23 cellular contexts compared by ENCODE assay signal in genomic region chr2:28343971-28344715, GRCh38. TPM values are rescaled to one million over a fixed set of nuclear protein-coding genes. Genes with fewer than 3 reads are reported as not detected.
DNase-seq lines count a peak whose midpoint lies in the region; ATAC-seq and TF ChIP-seq lines count a peak whose summit lies in the region.
"Had no signal": no experiment of that assay in that cellular context is flagged by ENCODE, and none has a peak within 500 bp of the region (broad histone marks: within the 10 kb centered on the region; RNA-seq: fewer than 3 reads in every experiment).

No MANE protein-coding gene starts in this region.

- no peak overlapping the region for H3K4me3 Mint-ChIP-seq in mesothelial cell of epicardium
- no peak overlapping the region for H3K4me3 Mint-ChIP-seq in natural killer cell treated with Interleukin-12 subunit alpha and Interleukin-12 subunit beta and Interleukin-15 and Interleukin-18, amount 100 ng/mL, for 72 hours
- H3K4me3 Mint-ChIP-seq: activated naive CD4-positive, alpha-beta T cell treated with anti-CD3 and anti-CD28 coated beads, Interleukin-2, amount 10 ng/mL, durations not matched to agents 7 days and 5 days; CD14-positive monocyte; central memory CD8-positive, alpha-beta T cell; natural killer cell; T-helper 2 cell treated with Interferon-gamma antibody and Interleukin-4, amounts not matched to agents 5 μg/mL and 100 μg/mL, for 36 hours had no signal

- H2AFZ ChIP-seq in IMR-90 (replicated peaks; ENCODE audit: low read length, poor library complexity) = no peak overlapping the region
- no peak overlapping the region for H2AFZ ChIP-seq in smooth muscle cell (ENCODE audit: low read depth)

- in situ Hi-C loops in IMR-90 (cut with MboI; ENCODE audit: low sequenced_read_pairs) = no loop called here

- H3K27ac ChIP-seq in IMR-90 (ENCODE audit: insufficient read depth, low read length) (no peak overlapping the region), coronary artery (peak overlapping the region; percentile 84 to 92), smooth muscle cell (ENCODE audit: low read depth) (peak overlapping the region; percentile 88)

- no peak overlapping the region; the same call in 1 of the 2 replicates for H4K5ac ChIP-seq in IMR-90 (ENCODE audit: low read depth, low read length)

- TF ChIP-seq CTCF in IMR-90 (conservative IDR thresholded peaks at IDR 0.05; ENCODE audit: low read depth, low read length) (no peak), coronary artery (IDR thresholded peaks at IDR 0.05) (no peak), mesothelial cell of epicardium (IDR thresholded peaks at IDR 0.05; ENCODE audit: unreplicated experiment) (no peak), smooth muscle cell (IDR thresholded peaks at IDR 0.05; ENCODE audit: borderline replicate concordance, insufficient read depth, poor library complexity, severe bottlenecking) (no peak)

- no peak overlapping the region for H3K4me3 ChIP-seq in IMR-90 (ENCODE audit: insufficient read depth, low read depth, low read length)
- H3K4me3 ChIP-seq in coronary artery = no peak overlapping the region
- no peak overlapping the region for H3K4me3 ChIP-seq in smooth muscle cell
- H3K4me3 ChIP-seq: heart left ventricle, testis had no signal

- no peak overlapping the region for H2AK9ac ChIP-seq in IMR-90 (replicated peaks; ENCODE audit: low read depth, low read length, poor library complexity)

- H4K20me1 ChIP-seq in IMR-90 (ENCODE audit: insufficient read depth, low read length) = no peaks in the 10 kb centered on the region
- no peaks in the 10 kb centered on the region for H4K20me1 ChIP-seq in smooth muscle cell (ENCODE audit: low read depth)

- no peak overlapping the region for H3K23ac ChIP-seq in IMR-90 (ENCODE audit: low read depth, low read length)

- CTCF ChIA-PET in IMR-90 (lab: Yijun Ruan, JAX) = no interaction called here

- WGBS in IMR-90 (ENCODE audit: extremely low coverage in 2 of 2, insufficient read length in 1 of 2), 2 experiments = 98% methylated on average over 9 of the region's 20 CpGs; no CpG with 5 or more reads in 1 of the 2 experiments
- 86% methylated on average over 20 of the region's 20 CpGs for WGBS in smooth muscle cell (ENCODE audit: low lambda C conversion rate)

- TF ChIP-seq POLR2A in IMR-90 (IDR thresholded peaks at IDR 0.05; ENCODE audit: low read depth, low read length) = no peak

- H3K9ac ChIP-seq in IMR-90 (ENCODE audit: low read depth, low read length) (no peak overlapping the region), smooth muscle cell (ENCODE audit: low read depth) (no peak overlapping the region)

- H3K9me3 ChIP-seq in IMR-90 (ENCODE audit: control insufficient read depth, insufficient read depth, low read length) (no peaks in the 10 kb centered on the region), smooth muscle cell (replicated peaks; ENCODE audit: low read depth) (no peaks in the 10 kb centered on the region)
- H3K9me3 ChIP-seq: heart left ventricle, testis had no signal

- H3K79me2 ChIP-seq in smooth muscle cell (ENCODE audit: low read depth) = no peaks in the 10 kb centered on the region

- peak overlapping the region; percentile 69 for H2AK5ac ChIP-seq in IMR-90 (ENCODE audit: low read depth, low read length)

- H3K36me3 ChIP-seq in IMR-90 (ENCODE audit: control insufficient read depth, insufficient read depth, low read length) (peaks cover 3% of the 10 kb centered on the region; the same call in 1 of the 2 replicates), smooth muscle cell (ENCODE audit: low read depth) (no peaks in the 10 kb centered on the region)
- H3K36me3 ChIP-seq: heart left ventricle had no signal

- peaks cover 31% of the 10 kb centered on the region for H3K4me1 Mint-ChIP-seq in mesothelial cell of epicardium
- H3K4me1 Mint-ChIP-seq in natural killer cell treated with Interleukin-12 subunit alpha and Interleukin-12 subunit beta and Interleukin-15 and Interleukin-18, amount 100 ng/mL, for 72 hours (ENCODE audit: low read depth in 2 of 2) = peaks cover 13 to 14% of the 10 kb centered on the region in 2 donors

- peak overlapping the region; percentile 15; the same call in 1 of the 2 replicates for H2BK20ac ChIP-seq in IMR-90 (ENCODE audit: low read depth, low read length)

- peaks cover 14% of the 10 kb centered on the region; the same call in 1 of the 2 replicates for H3K9me1 ChIP-seq in IMR-90 (ENCODE audit: insufficient read depth, low read length)

- H2BK120ac ChIP-seq in IMR-90 (ENCODE audit: low read depth, low read length) = no peak overlapping the region

- no peak overlapping the region for H2BK5ac ChIP-seq in IMR-90 (ENCODE audit: low read depth, low read length, poor library complexity, severe bottlenecking)

- intact Hi-C loops in IMR-90 (cut with micrococcal nuclease) = no loop called here

- H3K9me3 Mint-ChIP-seq in mesothelial cell of epicardium = no peaks in the 10 kb centered on the region
- no peaks in the 10 kb centered on the region for H3K9me3 Mint-ChIP-seq in natural killer cell treated with Interleukin-12 subunit alpha and Interleukin-12 subunit beta and Interleukin-15 and Interleukin-18, amount 100 ng/mL, for 72 hours
- H3K9me3 Mint-ChIP-seq: activated naive CD4-positive, alpha-beta T cell treated with anti-CD3 and anti-CD28 coated beads, Interleukin-2, amount 10 ng/mL, durations not matched to agents 7 days and 5 days; CD14-positive monocyte; central memory CD8-positive, alpha-beta T cell; natural killer cell; T-helper 2 cell treated with Interferon-gamma antibody and Interleukin-4, amounts not matched to agents 5 μg/mL and 100 μg/mL, for 36 hours had no signal

- H3K27me3 ChIP-seq in IMR-90 (ENCODE audit: control insufficient read depth, insufficient read depth, low read length) = no peaks in the 10 kb centered on the region
- H3K27me3 ChIP-seq in smooth muscle cell (ENCODE audit: low read depth) = no peaks in the 10 kb centered on the region
- H3K27me3 ChIP-seq: dorsolateral prefrontal cortex, heart left ventricle, testis had no signal

- H3K4me1 ChIP-seq in IMR-90 (ENCODE audit: control insufficient read depth, insufficient read depth, low read length) (peaks cover 24% of the 10 kb centered on the region), smooth muscle cell (ENCODE audit: low read depth) (peaks cover 26% of the 10 kb centered on the region)

- H3K27ac Mint-ChIP-seq in mesothelial cell of epicardium = peak overlapping the region; percentile 6
- no peak overlapping the region for H3K27ac Mint-ChIP-seq in natural killer cell treated with Interleukin-12 subunit alpha and Interleukin-12 subunit beta and Interleukin-15 and Interleukin-18, amount 100 ng/mL, for 72 hours
- H3K27ac Mint-ChIP-seq: activated naive CD4-positive, alpha-beta T cell treated with anti-CD3 and anti-CD28 coated beads, Interleukin-2, amount 10 ng/mL, durations not matched to agents 7 days and 5 days; natural killer cell; T-helper 2 cell treated with Interferon-gamma antibody and Interleukin-4, amounts not matched to agents 5 μg/mL and 100 μg/mL, for 36 hours had no signal

- no peak overlapping the region for H3K56ac ChIP-seq in IMR-90 (ENCODE audit: extremely low read depth, insufficient read depth, low read length)

- H3K18ac ChIP-seq in IMR-90 (ENCODE audit: low read depth, low read length) = no peak overlapping the region; the same call in 1 of the 2 replicates

- no peak for ATAC-seq in IMR-90 (ENCODE audit: low read depth)
- no peak for ATAC-seq in natural killer cell treated with Interleukin-12 subunit alpha and Interleukin-12 subunit beta and Interleukin-15 and Interleukin-18, amount 100 ng/mL, for 72 hours
- no peak for ATAC-seq in GM18517 (IDR thresholded peaks at IDR 0.05; ENCODE audit: unreplicated experiment)
- ATAC-seq: heart left ventricle, natural killer cell had no signal

- BruUV-seq in IMR-90 (replicated peaks; lab: Mats Ljungman, UMichigan) = no TSS peak

- H3K4ac ChIP-seq in IMR-90 (ENCODE audit: low read depth, low read length) = peak overlapping the region; percentile 27; the same call in 1 of the 2 replicates

- DNase-seq in IMR-90 (no peak), coronary artery (ENCODE audit: low spot score) (no peak), mesothelial cell of epicardium (ENCODE audit: low spot score in 2 of 2, unreplicated experiment in 2 of 2) (no peak), smooth muscle cell (lab: John Stamatoyannopoulos, UW; ENCODE audit: unreplicated experiment) (no peak), NCI-H2029 (lab: John Stamatoyannopoulos, UW) (no peak)
- DNase-seq in effector CD4-positive, alpha-beta T cell = no peak
- DNase-seq in natural killer cell treated with Interleukin-12 subunit alpha and Interleukin-12 subunit beta and Interleukin-15 and Interleukin-18, amount 100 ng/mL, for 72 hours (ENCODE audit: low spot score) = no peak
- DNase-seq: activated CD4-positive, alpha-beta T cell treated with anti-CD3 and anti-CD28 coated beads for 4 hours; activated naive CD4-positive, alpha-beta T cell treated with anti-CD3 and anti-CD28 coated beads, Interleukin-2, amount 10 ng/mL, durations not matched to agents 7 days and 5 days; anterior cingulate cortex; HCEC 1CT; midbrain; natural killer cell; NCI-H1048; NCI-H187; stimulated activated naive CD4-positive, alpha-beta T cell; testis had no signal

- dilution Hi-C loops in IMR-90 (cut with HindIII; ENCODE audit: low sequenced_read_pairs, unreplicated experiment) = no loop called here

- 0 out of 2 replicates have a peak overlapping the region, but pooled peaks have one; percentile 2 for H3K14ac ChIP-seq in IMR-90 (replicated peaks; ENCODE audit: low read depth, low read length)

- no peak overlapping the region for H4K8ac ChIP-seq in IMR-90 (ENCODE audit: low read depth in 2 of 2, low read length in 2 of 2)

- no peaks in the 10 kb centered on the region for H3K79me1 ChIP-seq in IMR-90 (ENCODE audit: low read depth in 1 of 2, low read length in 2 of 2)

- H4K91ac ChIP-seq in IMR-90 (ENCODE audit: insufficient read depth, low read depth, low read length) = no peak overlapping the region; the same call in 1 of the 2 replicates

- no peaks in the 10 kb centered on the region for H3K27me3 Mint-ChIP-seq in mesothelial cell of epicardium (ENCODE audit: low read depth)
- no peaks in the 10 kb centered on the region for H3K27me3 Mint-ChIP-seq in natural killer cell treated with Interleukin-12 subunit alpha and Interleukin-12 subunit beta and Interleukin-15 and Interleukin-18, amount 100 ng/mL, for 72 hours
- H3K27me3 Mint-ChIP-seq: central memory CD8-positive, alpha-beta T cell had no signal

- H3K36me3 Mint-ChIP-seq in mesothelial cell of epicardium = no peaks in the 10 kb centered on the region
- H3K36me3 Mint-ChIP-seq in natural killer cell treated with Interleukin-12 subunit alpha and Interleukin-12 subunit beta and Interleukin-15 and Interleukin-18, amount 100 ng/mL, for 72 hours = peaks cover 2% of the 10 kb centered on the region
- H3K36me3 Mint-ChIP-seq: natural killer cell had no signal

- POLR2A ChIA-PET in IMR-90 (lab: Charles Lee; ENCODE audit: unreplicated experiment) = no interaction called here

- TF ChIP-seq RAD21 in IMR-90 (IDR thresholded peaks at IDR 0.05; ENCODE audit: low read length) = no peak

- H2BK15ac ChIP-seq in IMR-90 (ENCODE audit: low read depth, low read length) = peak overlapping the region; percentile 2; the same call in 1 of the 3 replicates

- peaks cover 14% of the 10 kb centered on the region for H3F3A ChIP-seq in smooth muscle cell (ENCODE audit: low read depth)

- H3K4me2 ChIP-seq in IMR-90 (ENCODE audit: low read depth, low read length) (no peak overlapping the region), smooth muscle cell (no peak overlapping the region)

RNA-seq across cellular contexts. Expression of gene FOSL2, which starts 48.5 kb away (rescaled TPM):
- total RNA-seq in IMR-90 (2012; rRNA removed) (31.4 and 32.2 TPM in 2 replicates), mesothelial cell of epicardium (60.3 to 62.3 TPM (median 60.5 TPM) in 3 replicates), smooth muscle cell (106 and 120 TPM in 2 replicates)
- polyA plus RNA-seq in IMR-90 (2012; rRNA removed) (46.3 and 51.1 TPM in 2 replicates), smooth muscle cell (70.8 and 72.6 TPM in 2 replicates)
- polyA plus RNA-seq in IMR-90 (2012; cell fraction: cytosol; rRNA removed) = 52.1 and 52.3 TPM in 2 replicates
- 91.1 and 119 TPM in 2 replicates for polyA plus RNA-seq in IMR-90 (2012; cell fraction: nucleus; rRNA removed; ENCODE audit: low replicate concordance)
- total RNA-seq in natural killer cell treated with Interleukin-12 subunit alpha and Interleukin-12 subunit beta and Interleukin-15 and Interleukin-18, amount 100 ng/mL, for 72 hours = 10 to 100 TPM; 44.5 to 52.5 TPM
